In the genomic region with DNA sequence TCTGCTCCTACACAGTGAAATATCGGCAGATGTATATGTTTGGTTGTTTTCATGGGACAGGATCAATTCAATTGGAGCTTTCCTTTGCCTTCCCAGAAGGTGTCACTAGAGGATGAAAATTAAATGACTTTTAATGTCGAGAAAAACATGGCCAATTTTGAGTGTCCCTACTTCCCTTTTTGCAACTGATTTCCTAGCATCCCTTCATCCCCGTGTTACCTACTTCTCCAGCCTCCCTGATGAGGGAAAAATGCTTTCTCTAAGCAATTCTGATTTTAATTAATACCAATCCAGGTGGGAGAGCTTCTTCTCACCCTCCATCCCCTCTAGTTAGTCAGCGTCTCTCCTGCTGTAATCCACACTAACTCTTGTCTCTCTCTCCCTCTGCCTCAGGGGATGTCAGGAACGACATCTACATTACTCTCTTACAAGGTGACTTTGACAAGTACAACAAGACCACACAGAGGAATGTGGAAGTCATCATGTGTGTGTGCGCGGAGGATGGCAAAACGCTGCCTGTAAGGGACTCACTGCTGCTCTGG, we compare ENCODE assay signal across 8 cellular contexts.
DNase-seq lines count a peak whose midpoint lies in the region; ATAC-seq and TF ChIP-seq lines count a peak whose summit lies in the region.

No MANE protein-coding gene starts in this region.

- peaks cover 4% of the 10 kb centered on the region for H3K27me3 ChIP-seq in cardiac muscle cell
- no peaks in the 10 kb centered on the region for H3K27me3 ChIP-seq in right atrium auricular region
- H3K27me3 ChIP-seq in heart left ventricle = no peaks in the 10 kb centered on the region
- H3K27me3 ChIP-seq in upper lobe of right lung = no peaks in the 10 kb centered on the region
- H3K27me3 ChIP-seq in ascending aorta = no peaks in the 10 kb centered on the region

- intact Hi-C loops in heart left ventricle (cut with DNase I) (loop anchor here (1.0 to 10.0 kb wide), 11 partner anchors 278 to 483 kb away; a partner anchor contains a TSS), upper lobe of right lung (cut with DNase I) (loop anchor here (10.0 kb wide), 1 partner anchor 283 kb away; a partner anchor contains a TSS), ascending aorta (cut with DNase I) (no loop called here)

- WGBS in heart left ventricle, 4 donors = 45 to 52% (median 49%) methylated on average over 8 of the region's 8 CpGs

- in situ Hi-C loops in SK-MEL-5 (cut with HindIII; ENCODE audit: low pct_unique_long_range_greater_than_20kb, low sequenced_read_pairs) = no loop called here

- TF ChIP-seq POLR2A in heart left ventricle (IDR thresholded peaks at IDR 0.05) = no peak

- H3K27ac ChIP-seq in cardiac muscle cell = peak overlapping the region; percentile 82
- H3K27ac ChIP-seq in right atrium auricular region = no peak overlapping the region
- no peak overlapping the region for H3K27ac ChIP-seq in heart left ventricle
- no peak overlapping the region for H3K27ac ChIP-seq in upper lobe of right lung
- H3K27ac ChIP-seq in ascending aorta = no peak overlapping the region

- DNase-seq in cardiac muscle cell (ENCODE audit: low read depth in 1 of 2, low spot score in 1 of 2) = peak; percentile 69 to 70
- no peak for DNase-seq in right atrium auricular region (ENCODE audit: low spot score)
- peak; percentile 48 for DNase-seq in SK-MEL-5 (ENCODE audit: low read depth, low spot score)
- DNase-seq in heart left ventricle = no peak
- no peak for DNase-seq in upper lobe of right lung
- DNase-seq in ascending aorta (ENCODE audit: low spot score in 2 of 2) = no peak

- H3K36me3 ChIP-seq in cardiac muscle cell = no peaks in the 10 kb centered on the region
- no peaks in the 10 kb centered on the region for H3K36me3 ChIP-seq in right atrium auricular region
- peaks cover 0 to 96% (median 0%) of the 10 kb centered on the region in 9 donors for H3K36me3 ChIP-seq in heart left ventricle
- peaks cover 29% of the 10 kb centered on the region for H3K36me3 ChIP-seq in upper lobe of right lung
- H3K36me3 ChIP-seq in ascending aorta = peaks cover 0 to 2% of the 10 kb centered on the region in 2 donors

- peak; percentile 61 for TF ChIP-seq CTCF in cardiac muscle cell (IDR thresholded peaks at IDR 0.05; ENCODE audit: low read depth, low read length)
- TF ChIP-seq CTCF in right atrium auricular region (IDR thresholded peaks at IDR 0.05) = peak in 1 of 2 donors; percentile 64
- TF ChIP-seq CTCF in heart left ventricle (IDR thresholded peaks at IDR 0.05) = peak in 11 of 12 donors; percentile 24 to 60 (median 44)
- peak; percentile 39 for TF ChIP-seq CTCF in upper lobe of right lung (IDR thresholded peaks at IDR 0.05)
- no peak for TF ChIP-seq CTCF in ascending aorta (IDR thresholded peaks at IDR 0.05)

- H3K9me3 ChIP-seq in cardiac muscle cell (ENCODE audit: low read depth) (no peaks in the 10 kb centered on the region), right atrium auricular region (no peaks in the 10 kb centered on the region), heart left ventricle (no peaks in the 10 kb centered on the region), upper lobe of right lung (no peaks in the 10 kb centered on the region), ascending aorta (no peaks in the 10 kb centered on the region)

- no peak overlapping the region for H3K4me3 ChIP-seq in cardiac muscle cell
- no peak overlapping the region for H3K4me3 ChIP-seq in right atrium auricular region
- no peak overlapping the region for H3K4me3 ChIP-seq in heart left ventricle
- no peak overlapping the region for H3K4me3 ChIP-seq in upper lobe of right lung
- H3K4me3 ChIP-seq in ascending aorta = no peak overlapping the region

- peaks cover 44% of the 10 kb centered on the region for H3K4me1 ChIP-seq in cardiac muscle cell (ENCODE audit: low read depth)
- H3K4me1 ChIP-seq in right atrium auricular region = no peaks in the 10 kb centered on the region
- H3K4me1 ChIP-seq in heart left ventricle = no peaks in the 10 kb centered on the region
- no peaks in the 10 kb centered on the region for H3K4me1 ChIP-seq in upper lobe of right lung
- H3K4me1 ChIP-seq in ascending aorta = no peaks in the 10 kb centered on the region

- peak in 1 of 4 donors; percentile 42 for ATAC-seq in heart left ventricle
- no peak for ATAC-seq in upper lobe of right lung
- no peak for ATAC-seq in HG03442 (IDR thresholded peaks at IDR 0.05; ENCODE audit: unreplicated experiment)
- ATAC-seq in HG03175 (IDR thresholded peaks at IDR 0.05; ENCODE audit: unreplicated experiment) = no peak

Comparison
In these comparisons a context has a peak if more than half of its experiments do, and no peak if none do; other contexts are left out.
1. DNase-seq: peak in cardiac muscle cell (2 of 2) and SK-MEL-5 (single experiment); none in right atrium auricular region (single experiment), heart left ventricle (0 of 5), upper lobe of right lung (single experiment) and ascending aorta (0 of 2).
2. CTCF ChIP-seq: peak in cardiac muscle cell (single experiment), heart left ventricle (11 of 12) and upper lobe of right lung (single experiment); none in ascending aorta (0 of 3).